33 cellular contexts compared by ENCODE assay signal in genomic region chr16:84334058-84334457, GRCh38. TPM values are rescaled to one million over a fixed set of nuclear protein-coding genes. Genes with fewer than 3 reads are reported as not detected.
DNase-seq lines count a peak whose midpoint lies in the region; ATAC-seq, FAIRE-seq and TF ChIP-seq lines count a peak whose summit lies in the region.
"Had no signal": no experiment of that assay in that cellular context is flagged by ENCODE, and none has a peak within 500 bp of the region (broad histone marks: within the 10 kb centered on the region; RNA-seq: fewer than 3 reads in every experiment).

No MANE protein-coding gene starts in this region.

- no peak overlapping the region for H3K27ac Mint-ChIP-seq in chondrocyte (ENCODE audit: unreplicated experiment)
- H3K27ac Mint-ChIP-seq in progenitor cell of endocrine pancreas = no peak overlapping the region
- H3K27ac Mint-ChIP-seq: CD4-positive, alpha-beta memory T cell; HFFc6 had no signal

- peaks cover 10% of the 10 kb centered on the region for H3K36me3 Mint-ChIP-seq in chondrocyte (ENCODE audit: low read depth)
- H3K36me3 Mint-ChIP-seq in progenitor cell of endocrine pancreas (ENCODE audit: insufficient read depth) = peaks cover 2% of the 10 kb centered on the region

- DNase-seq in chondrocyte (ENCODE audit: low spot score) (peak; percentile 34), mucosa of descending colon (peak in 2 of 3 donors; percentile 63 to 66), posterior vena cava (ENCODE audit: low spot score) (peak; percentile 42), DMS 273 (lab: John Stamatoyannopoulos, UW; ENCODE audit: unreplicated experiment) (no peak), frontal cortex (ENCODE audit: low spot score in 2 of 2) (no peak), progenitor cell of endocrine pancreas (ENCODE audit: low spot score, unreplicated experiment) (no peak)
- DNase-seq in activated CD4-positive, alpha-beta T cell treated with anti-CD3 and anti-CD28 coated beads for 4 hours = no peak
- DNase-seq: CD4-positive, alpha-beta memory T cell; COR-L47; DMS 273 treated with DMSO at 0.1 percent for 48 hours; DMS79 treated with DMSO at 0.1 percent for 48 hours; GF-D8; GM23248; H9; HFFc6; KBM-7; NCI-H1105 treated with DMSO at 0.1 percent for 48 hours; NCI-H146; NCI-H1930; NCI-H446; NCI-H526 treated with DMSO at 0.1 percent for 48 hours; SJCRH30 had no signal

- ATAC-seq in mucosa of descending colon = peak; percentile 87
- ATAC-seq: SK-N-SH treated with all-trans-retinoic acid at 6 μM for 48 hours had no signal

- H3K27me3 Mint-ChIP-seq in chondrocyte (ENCODE audit: low read depth) (peaks cover 5% of the 10 kb centered on the region), progenitor cell of endocrine pancreas (peaks cover 12% of the 10 kb centered on the region)

- no peaks in the 10 kb centered on the region for H3K36me3 ChIP-seq in mucosa of descending colon (ENCODE audit: low read depth)
- H3K36me3 ChIP-seq: BLaER1, SJCRH30 had no signal

- no peak for TF ChIP-seq CTCF in chondrocyte (IDR thresholded peaks at IDR 0.05)
- TF ChIP-seq CTCF in mucosa of descending colon (IDR thresholded peaks at IDR 0.05) = no peak
- TF ChIP-seq CTCF in progenitor cell of endocrine pancreas (IDR thresholded peaks at IDR 0.05; ENCODE audit: unreplicated experiment) = no peak

- H3K4me3 Mint-ChIP-seq in chondrocyte (ENCODE audit: unreplicated experiment) (no peak overlapping the region), progenitor cell of endocrine pancreas (ENCODE audit: low read depth) (no peak overlapping the region)
- H3K4me3 Mint-ChIP-seq: CD4-positive, alpha-beta memory T cell; H9; HFFc6 had no signal

- no peaks in the 10 kb centered on the region for H3K4me1 Mint-ChIP-seq in chondrocyte (ENCODE audit: low read depth)
- peaks cover 6% of the 10 kb centered on the region for H3K4me1 Mint-ChIP-seq in progenitor cell of endocrine pancreas (ENCODE audit: low read depth)
- H3K4me1 Mint-ChIP-seq: CD4-positive, alpha-beta memory T cell had no signal

- H3K4me1 ChIP-seq in mucosa of descending colon (ENCODE audit: low read depth) = peaks cover 15% of the 10 kb centered on the region
- H3K4me1 ChIP-seq: SJCRH30 had no signal

- no peak overlapping the region for H3K4me3 ChIP-seq in mucosa of descending colon
- H3K4me3 ChIP-seq: BLaER1, GM23248, PC-9, SJCRH30 had no signal

- peaks cover 5% of the 10 kb centered on the region for H3K9me3 ChIP-seq in mucosa of descending colon
- H3K9me3 ChIP-seq: SJCRH30 had no signal

- intact Hi-C loops in mucosa of descending colon (cut with DNase I, micrococcal nuclease) = no loop called here
- intact Hi-C loops in posterior vena cava (cut with DNase I) = no loop called here

- H3K9me3 Mint-ChIP-seq in chondrocyte (ENCODE audit: low read depth) = peaks cover 19% of the 10 kb centered on the region
- peaks cover 8% of the 10 kb centered on the region for H3K9me3 Mint-ChIP-seq in progenitor cell of endocrine pancreas (ENCODE audit: low read depth)

- FAIRE-seq in frontal cortex (lab: Jason Lieb, UNC) = no peak
- FAIRE-seq: A204.1, GM12892, GM19239, HTR-8/SVneo had no signal

RNA-seq across cellular contexts. Expression of gene ATP2C2, which starts 34.3 kb away (rescaled TPM):
- total RNA-seq in chondrocyte = not detected in 3 replicates
- total RNA-seq in mucosa of descending colon = 100 to 1,000 TPM in 2 of 3 donors, 10 to 100 TPM in 1; 98.8 to 322 (median 159) TPM
- total RNA-seq in posterior vena cava = under 1 TPM; 0.10 to 0.19 TPM
- 6.1 TPM for total RNA-seq in frontal cortex
- total RNA-seq in progenitor cell of endocrine pancreas = 6.8 and 10.8 TPM in 2 replicates
- total RNA-seq: CD4-positive, alpha-beta memory T cell; GM23248; HFFc6; LHCN-M2; MCF 10A; Right ventricle myocardium inferior; RPMI7951 had no signal

RNA-seq across cellular contexts. Expression of gene WFDC1, which starts 39.4 kb away (rescaled TPM):
- 3.5 to 5.7 TPM (median 5.6 TPM) in 3 replicates for total RNA-seq in chondrocyte
- total RNA-seq in mucosa of descending colon = 10 to 100 TPM in 2 of 3 donors, 1 to 10 TPM in 1; 7.5 to 30.5 (median 10.9) TPM
- 10 to 100 TPM; 48.7 to 93.6 TPM for total RNA-seq in posterior vena cava
- total RNA-seq in frontal cortex = 0.82 TPM
- 0.09 and 0.24 TPM in 2 replicates for total RNA-seq in progenitor cell of endocrine pancreas
- total RNA-seq: CD4-positive, alpha-beta memory T cell; LHCN-M2; MCF 10A; PC-9; RPMI7951 had no signal

Comparison
In these comparisons a context has a peak if more than half of its experiments do, and no peak if none do; other contexts are left out.
1. DNase-seq: peak in chondrocyte (single experiment), mucosa of descending colon (2 of 3) and posterior vena cava (single experiment); none in DMS 273 (single experiment), activated CD4-positive, alpha-beta T cell treated with anti-CD3 and anti-CD28 coated beads for 4 hours (0 of 2), frontal cortex (0 of 2) and progenitor cell of endocrine pancreas (single experiment).